In genomic region chr19:55550321-55550650, GRCh38 we compare ENCODE assay signal across 15 cellular contexts. TPM values are rescaled to one million over a fixed set of nuclear protein-coding genes. Genes with fewer than 3 reads are reported as not detected.
DNase-seq lines count a peak whose midpoint lies in the region; ATAC-seq and TF ChIP-seq lines count a peak whose summit lies in the region.
"Had no signal": no experiment of that assay in that cellular context is flagged by ENCODE, and none has a peak within 500 bp of the region (broad histone marks: within the 10 kb centered on the region; RNA-seq: fewer than 3 reads in every experiment).

No MANE protein-coding gene starts in this region.

- no peaks in the 10 kb centered on the region for H3K9me2 ChIP-seq in GM23338 (ENCODE audit: insufficient read depth)

- ATAC-seq in GM23338 (peak; percentile 16), HG03280 (IDR thresholded peaks at IDR 0.05; ENCODE audit: unreplicated experiment) (no peak)

- H3K4me3 Mint-ChIP-seq in GM23338, result peak overlapping the region; percentile 76
- peak overlapping the region; percentile 62 for H3K4me3 Mint-ChIP-seq in progenitor cell of endocrine pancreas (ENCODE audit: low read depth)

- H3K36me3 Mint-ChIP-seq in GM23338 (ENCODE audit: low read depth) (no peaks in the 10 kb centered on the region), progenitor cell of endocrine pancreas (ENCODE audit: insufficient read depth) (no peaks in the 10 kb centered on the region)

- H3K36me3 ChIP-seq in GM23338 (ENCODE audit: insufficient read depth) (no peaks in the 10 kb centered on the region), SJCRH30 (no peaks in the 10 kb centered on the region), iPS DF 6.9 (ENCODE audit: control insufficient read depth, insufficient read depth, low read length) (no peaks in the 10 kb centered on the region)
- H3K36me3 ChIP-seq: adrenal gland had no signal

- H3K27ac Mint-ChIP-seq in GM23338 (peak overlapping the region; percentile 61; the same call in 1 of the 2 replicates), progenitor cell of endocrine pancreas (peak overlapping the region; percentile 91)

- no peaks in the 10 kb centered on the region; the same call in 1 of the 2 replicates for H3F3A ChIP-seq in GM23338 (replicated peaks; ENCODE audit: low read depth)

- H3K9me3 ChIP-seq in SJCRH30 (replicated peaks), result no peaks in the 10 kb centered on the region
- no peaks in the 10 kb centered on the region for H3K9me3 ChIP-seq in iPS DF 6.9 (ENCODE audit: control insufficient read depth, insufficient read depth, low read length)
- H3K9me3 ChIP-seq: adrenal gland had no signal

- peak overlapping the region; percentile 48 for H3K27ac ChIP-seq in GM23338 (ENCODE audit: low read depth)
- H3K27ac ChIP-seq in SJCRH30, result no peak overlapping the region
- H3K27ac ChIP-seq in iPS DF 6.9 (ENCODE audit: low read length), result no peak overlapping the region
- H3K27ac ChIP-seq: adrenal gland had no signal

- DNase-seq in GM23338 (ENCODE audit: low spot score) (peak; percentile 83), SJCRH30 (no peak), iPS DF 6.9 (ENCODE audit: low read depth, low spot score) (no peak), progenitor cell of endocrine pancreas (ENCODE audit: low spot score, unreplicated experiment) (no peak), NCI-H446 (lab: John Stamatoyannopoulos, UW) (no peak)
- DNase-seq in activated CD8-positive, alpha-beta memory T cell treated with anti-CD3 and anti-CD28 coated beads, Interleukin-2, amount 50 U/mL, for 4 hours, result no peak
- DNase-seq in central memory CD4-positive, alpha-beta T cell, result no peak
- DNase-seq: adrenal gland, NCI-H1048, NCI-H446 treated with DMSO at 0.1 percent for 48 hours had no signal

- H3K27me3 ChIP-seq in GM23338 (ENCODE audit: insufficient read depth) (no peaks in the 10 kb centered on the region), SJCRH30 (peaks cover 18% of the 10 kb centered on the region), iPS DF 6.9 (ENCODE audit: control insufficient read depth, insufficient read depth, low read length) (no peaks in the 10 kb centered on the region)

- WGBS in iPS DF 6.9 (ENCODE audit: insufficient coverage, insufficient read length), result no CpG with 5 or more reads among the region's 7 CpGs

- peaks cover 17% of the 10 kb centered on the region for H3K4me1 ChIP-seq in GM23338 (ENCODE audit: insufficient read depth)
- peaks cover 42% of the 10 kb centered on the region for H3K4me1 ChIP-seq in SJCRH30
- 0 out of 2 replicates have a peak, but pooled peaks cover 2% of the 10 kb centered on the region for H3K4me1 ChIP-seq in iPS DF 6.9 (ENCODE audit: control insufficient read depth, insufficient read depth, low read length)

- peaks cover 24% of the 10 kb centered on the region for H3K27me3 Mint-ChIP-seq in GM23338 (ENCODE audit: insufficient read depth, low read depth, poor library complexity)
- H3K27me3 Mint-ChIP-seq in progenitor cell of endocrine pancreas, result peaks cover 23% of the 10 kb centered on the region

- H3K79me2 ChIP-seq in GM23338 (replicated peaks; ENCODE audit: insufficient read depth), result no peaks in the 10 kb centered on the region

- H3K4me1 Mint-ChIP-seq in GM23338 (peaks cover 53% of the 10 kb centered on the region), progenitor cell of endocrine pancreas (ENCODE audit: low read depth) (peaks cover 26% of the 10 kb centered on the region)

- H3K9me3 Mint-ChIP-seq in GM23338 (no peaks in the 10 kb centered on the region; the same call in 2 of the 3 replicates), progenitor cell of endocrine pancreas (ENCODE audit: low read depth) (no peaks in the 10 kb centered on the region)

- peak overlapping the region; percentile 73 for H3K4me2 ChIP-seq in GM23338

- peak in 1 of 2 experiments; percentile 8; a peak in 1 of 4 replicates for TF ChIP-seq CTCF in GM23338 (conservative IDR thresholded peaks at IDR 0.05; ENCODE audit: low read depth in 2 of 2)
- TF ChIP-seq CTCF in progenitor cell of endocrine pancreas (IDR thresholded peaks at IDR 0.05; ENCODE audit: unreplicated experiment), result no peak

- peak overlapping the region; percentile 54 for H3K4me3 ChIP-seq in GM23338
- peak overlapping the region; percentile 50 for H3K4me3 ChIP-seq in SJCRH30
- peak overlapping the region; percentile 22; the same call in 1 of the 2 replicates for H3K4me3 ChIP-seq in iPS DF 6.9 (ENCODE audit: low read length)
- H3K4me3 ChIP-seq: adrenal gland had no signal

- H2AFZ ChIP-seq in GM23338, result peak overlapping the region; percentile 75

- H4K20me1 ChIP-seq in GM23338 (replicated peaks; ENCODE audit: insufficient read depth), result no peaks in the 10 kb centered on the region

TF ChIP-seq in GM23338, 12 proteins besides CTCF, POLR2A, EP300 and RAD21:
- TF ChIP-seq ETS1 (IDR thresholded peaks at IDR 0.05), result no peak
- TF ChIP-seq POLR2AphosphoS5 (IDR thresholded peaks at IDR 0.05; ENCODE audit: low read depth), result no peak
TF ChIP-seq in GM23338: peak in this region for 0.

RNA-seq across cellular contexts. Expression of gene SBK3, which starts 4.9 kb away (rescaled TPM):
- 0.23 and 0.94 TPM in 2 replicates for total RNA-seq in GM23338 (2014; rRNA removed; shearing (Covaris generic))
- 0.27 and 0.80 TPM in 2 replicates for polyA plus RNA-seq in GM23338 (2016; fragmentation: Nextera tagmentation; extraction: Ambion mirVana)
- total RNA-seq in SJCRH30 (2014; rRNA removed; shearing (Covaris generic)), result 0.30 and 0.87 TPM in 2 replicates
- 0.64 TPM in 1 of 2 replicates, not detected in the other for total RNA-seq in progenitor cell of endocrine pancreas
- total RNA-seq: renal cortical epithelial cell had no signal

RNA-seq across cellular contexts. Expression of gene SBK2, which starts 13.4 kb away (rescaled TPM):
- total RNA-seq in GM23338 (2014; rRNA removed; shearing (Covaris generic)), result 2.0 and 3.5 TPM in 2 replicates
- polyA plus RNA-seq in GM23338 (2016; fragmentation: Nextera tagmentation; extraction: Ambion mirVana), result 0.82 and 1.1 TPM in 2 replicates
- 6.8 and 6.9 TPM in 2 replicates for total RNA-seq in SJCRH30 (2014; rRNA removed; shearing (Covaris generic))
- 1.9 and 2.3 TPM in 2 replicates for total RNA-seq in progenitor cell of endocrine pancreas
- total RNA-seq: adrenal gland, dermis microvascular lymphatic vessel endothelial cell, HT-29, lung microvascular endothelial cell, renal cortical epithelial cell had no signal
- polyA plus RNA-seq: adrenal gland had no signal

RNA-seq across cellular contexts. Expression of gene ZNF579, which starts 30.4 kb away (rescaled TPM):
- 8.4 and 12.2 TPM in 2 replicates for total RNA-seq in GM23338 (2014; rRNA removed; shearing (Covaris generic))
- polyA plus RNA-seq in GM23338 (2016; fragmentation: Nextera tagmentation; extraction: Ambion mirVana), result 7.3 and 8.6 TPM in 2 replicates
- total RNA-seq in SJCRH30 (2014; rRNA removed; shearing (Covaris generic)), result 5.4 and 7.5 TPM in 2 replicates
- total RNA-seq in progenitor cell of endocrine pancreas, result 26.6 and 29.1 TPM in 2 replicates

RNA-seq across cellular contexts. Expression of gene FIZ1, which starts 49.0 kb away (rescaled TPM):
- 10.1 and 12.6 TPM in 2 replicates for total RNA-seq in GM23338 (2014; rRNA removed; shearing (Covaris generic))
- polyA plus RNA-seq in GM23338 (2016; fragmentation: Nextera tagmentation; extraction: Ambion mirVana), result 5.3 and 5.4 TPM in 2 replicates
- total RNA-seq in SJCRH30 (2014; rRNA removed; shearing (Covaris generic)), result 7.9 and 10.3 TPM in 2 replicates
- 35.5 and 39.0 TPM in 2 replicates for total RNA-seq in progenitor cell of endocrine pancreas

RNA-seq across cellular contexts. Expression of gene ZNF524, which starts 49.8 kb away (rescaled TPM):
- 8.3 and 16.5 TPM in 2 replicates for total RNA-seq in GM23338 (2014; rRNA removed; shearing (Covaris generic))
- 5.7 and 6.0 TPM in 2 replicates for polyA plus RNA-seq in GM23338 (2016; fragmentation: Nextera tagmentation; extraction: Ambion mirVana)
- 2.7 and 3.2 TPM in 2 replicates for total RNA-seq in SJCRH30 (2014; rRNA removed; shearing (Covaris generic))
- 7.9 and 8.5 TPM in 2 replicates for total RNA-seq in progenitor cell of endocrine pancreas
